In the genomic region with DNA sequence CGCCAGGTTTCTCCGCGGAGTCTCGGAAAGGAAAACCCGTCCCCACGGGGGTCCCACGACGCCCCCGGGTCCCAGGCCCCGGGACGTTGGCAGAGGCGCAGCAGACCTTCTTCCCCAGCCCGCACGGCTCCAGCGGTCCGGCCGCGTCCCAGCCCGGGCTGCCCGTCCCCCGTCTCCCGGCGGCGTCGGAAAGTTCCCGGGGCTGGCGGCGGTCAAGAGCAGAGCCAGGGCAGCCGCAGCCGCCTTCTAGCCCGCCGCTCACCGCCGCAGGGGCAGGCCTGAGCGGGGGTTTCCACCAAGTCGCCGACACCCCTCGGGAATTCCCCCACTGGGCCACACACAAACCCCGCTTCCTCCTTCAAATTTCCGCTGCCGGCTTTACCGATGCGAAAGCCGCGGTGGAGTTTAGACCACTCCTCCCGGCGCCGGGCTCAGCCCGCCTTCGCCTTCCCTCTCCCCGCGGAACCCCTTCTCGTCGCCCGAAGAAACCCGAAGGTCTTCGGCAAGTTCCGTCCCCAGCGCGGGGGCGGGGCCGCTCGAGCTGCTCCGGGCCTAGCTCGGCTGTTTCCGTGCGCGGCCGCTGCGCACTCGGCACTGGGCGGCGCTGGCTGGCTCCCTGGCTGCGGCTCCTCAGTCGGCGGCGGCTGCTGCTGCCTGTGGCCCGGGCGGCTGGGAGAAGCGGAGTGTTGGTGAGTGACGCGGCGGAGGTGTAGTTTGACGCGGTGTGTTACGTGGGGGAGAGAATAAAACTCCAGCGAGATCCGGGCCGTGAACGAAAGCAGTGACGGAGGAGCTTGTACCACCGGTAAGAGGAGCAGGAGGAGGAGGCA, we compare ENCODE assay signal across 8 cellular contexts. TPM values are rescaled to one million over a fixed set of nuclear protein-coding genes. Genes with fewer than 3 reads are reported as not detected.
DNase-seq lines count a peak whose midpoint lies in the region; ATAC-seq and TF ChIP-seq lines count a peak whose summit lies in the region.

A gene (plus strand): TSS at position 633 of the 830 bp plus-strand sequence. CDS start 25,674 bp downstream, outside the sequence.

- intact Hi-C loops in mammary epithelial cell (cut with micrococcal nuclease) = loop anchor here (1.0 to 2.0 kb wide), 6 partner anchors 15 to 181 kb away; a partner anchor contains a TSS

- H3K4me3 ChIP-seq in WERI-Rb-1 (ENCODE audit: low read depth, low read length) (peak within 1 kb of the TSS; percentile 91), mammary epithelial cell (replicated peaks in 1 of 3; ENCODE audit: insufficient read depth in 1 of 3, low read depth in 2 of 3, low read length in 3 of 3) (peak within 1 kb of the TSS; percentile 88 to 94 (median 89)), smooth muscle cell (peak within 1 kb of the TSS; percentile 94)

- H3K4me2 ChIP-seq in mammary epithelial cell (ENCODE audit: insufficient read depth, low read depth, low read length) (peak within 1 kb of the TSS; percentile 95), smooth muscle cell (peak within 1 kb of the TSS; percentile 97)

- CTCF ChIA-PET in mammary epithelial cell (lab: Charles Lee; ENCODE audit: low non-redundant PET) = interaction anchor here (0.6 to 1.0 kb wide), 5 partner anchors 42 to 521 kb away, joined by 3 to 23 read pairs (median 14); no protein-coding TSS in a partner anchor

- peak within 1 kb of the TSS; percentile 100 for H3K27ac ChIP-seq in WERI-Rb-1
- H3K27ac ChIP-seq in mammary epithelial cell (ENCODE audit: insufficient read depth, low read depth, low read length) = peak within 1 kb of the TSS; percentile 99
- peak within 1 kb of the TSS; percentile 99 for H3K27ac ChIP-seq in smooth muscle cell (ENCODE audit: low read depth)

- no TSS peak for BruUV-seq in mammary epithelial cell (replicated peaks; lab: Mats Ljungman, UMichigan)

- H3K27me3 ChIP-seq in WERI-Rb-1 (ENCODE audit: insufficient read depth, low read depth, severe bottlenecking) = no peaks in the 10 kb centered on the region
- no peaks in the 10 kb centered on the region for H3K27me3 ChIP-seq in mammary epithelial cell (ENCODE audit: insufficient read depth, low read length)
- H3K27me3 ChIP-seq in smooth muscle cell (ENCODE audit: low read depth) = no peaks in the 10 kb centered on the region

- peaks cover 59% of the 10 kb centered on the region for H3K79me2 ChIP-seq in mammary epithelial cell (ENCODE audit: insufficient read depth, low read length)
- H3K79me2 ChIP-seq in smooth muscle cell (ENCODE audit: low read depth) = peaks cover 41% of the 10 kb centered on the region

- H3K9me3 ChIP-seq in WERI-Rb-1 (ENCODE audit: severe bottlenecking) = no peaks in the 10 kb centered on the region
- no peaks in the 10 kb centered on the region for H3K9me3 ChIP-seq in mammary epithelial cell (replicated peaks; ENCODE audit: insufficient read depth, low read length)
- no peaks in the 10 kb centered on the region for H3K9me3 ChIP-seq in smooth muscle cell (replicated peaks; ENCODE audit: low read depth)

- peaks cover 19% of the 10 kb centered on the region for H3K4me1 ChIP-seq in mammary epithelial cell (ENCODE audit: insufficient read depth, low read length)
- peaks cover 34% of the 10 kb centered on the region for H3K4me1 ChIP-seq in smooth muscle cell (ENCODE audit: low read depth)

- in situ Hi-C loops in ACHN (cut with HindIII; ENCODE audit: low pct_ligation_motif_present, low pct_unique_long_range_greater_than_20kb, low sequenced_read_pairs) = no loop called here
- in situ Hi-C loops in mammary epithelial cell (cut with MboI; ENCODE audit: low sequenced_read_pairs in 2 of 2) = loop anchor here in 1 of 2 donors (5.0 kb wide), 1 partner anchor 42 kb away; no protein-coding TSS in a partner anchor

- H3F3A ChIP-seq in smooth muscle cell (ENCODE audit: low read depth) = peaks cover 6% of the 10 kb centered on the region

- peak within 1 kb of the TSS; percentile 68 for H2AFZ ChIP-seq in mammary epithelial cell (ENCODE audit: low read depth, low read length)
- H2AFZ ChIP-seq in smooth muscle cell (ENCODE audit: low read depth) = peak within 1 kb of the TSS; percentile 53

- H4K20me1 ChIP-seq in mammary epithelial cell (ENCODE audit: insufficient read depth, low read length) (no peaks in the 10 kb centered on the region), smooth muscle cell (ENCODE audit: low read depth) (peaks cover 40% of the 10 kb centered on the region)

- H3K36me3 ChIP-seq in WERI-Rb-1 (no peaks in the 10 kb centered on the region; the same call in 1 of the 2 replicates), mammary epithelial cell (ENCODE audit: insufficient read depth, low read length) (no peaks in the 10 kb centered on the region), smooth muscle cell (ENCODE audit: low read depth) (no peaks in the 10 kb centered on the region)

- no peak for TF ChIP-seq CTCF in WERI-Rb-1 (IDR thresholded peaks at IDR 0.05; ENCODE audit: low read depth, low read length)
- TF ChIP-seq CTCF in mammary epithelial cell (conservative IDR thresholded peaks at IDR 0.05 in 1 of 2, IDR thresholded peaks at IDR 0.05 in 1 of 2; ENCODE audit: extremely low read depth in 1 of 2, insufficient read depth in 1 of 2, low read depth in 1 of 2, low read length in 2 of 2) = no peak
- no peak for TF ChIP-seq CTCF in smooth muscle cell (IDR thresholded peaks at IDR 0.05; ENCODE audit: borderline replicate concordance, insufficient read depth, poor library complexity, severe bottlenecking)

- peak; percentile 99 for DNase-seq in ACHN
- peak; percentile 100 for DNase-seq in NCI-H2227 (lab: John Stamatoyannopoulos, UW; ENCODE audit: unreplicated experiment)
- DNase-seq in WERI-Rb-1 = peak; percentile 96
- peak; percentile 99 for DNase-seq in mammary epithelial cell
- DNase-seq in iPS-NIHi11 (ENCODE audit: low spot score) = peak; percentile 98
- DNase-seq in smooth muscle cell (lab: John Stamatoyannopoulos, UW; ENCODE audit: unreplicated experiment) = peak; percentile 96

- under 1% methylated on average over 21 of the region's 92 CpGs for WGBS in mammary epithelial cell (ENCODE audit: low coverage, missing lambda C conversion rate)
- WGBS in smooth muscle cell (ENCODE audit: low lambda C conversion rate) = under 1% methylated on average over 80 of the region's 92 CpGs

- peak within 1 kb of the TSS; percentile 99 for H3K9ac ChIP-seq in mammary epithelial cell (ENCODE audit: insufficient read depth, low read length)
- peak within 1 kb of the TSS; percentile 98 for H3K9ac ChIP-seq in smooth muscle cell (ENCODE audit: low read depth)

- dilution Hi-C loops in mammary epithelial cell (cut with HindIII; ENCODE audit: low sequenced_read_pairs) = no loop called here

- ATAC-seq in GM18873 (IDR thresholded peaks at IDR 0.05; ENCODE audit: low FRiP score, unreplicated experiment) = peak; percentile 82
- peak; percentile 77 for ATAC-seq in HG03139 (IDR thresholded peaks at IDR 0.05; ENCODE audit: unreplicated experiment)

RNA-seq across cellular contexts. Expression of the gene that starts here (rescaled TPM):
- total RNA-seq in mammary epithelial cell (10 to 100 TPM; 42.3 to 75.5 TPM), smooth muscle cell (41.1 and 67.6 TPM in 2 replicates)
- polyA plus RNA-seq in mammary epithelial cell (29.3 TPM), smooth muscle cell (19.0 and 23.8 TPM in 2 replicates)
- 32.7 TPM for polyA minus RNA-seq in mammary epithelial cell

Comparison
In these comparisons a context has a peak if more than half of its experiments do, and no peak if none do; other contexts are left out.
1. Peak in every context shown above with its lines: DNase-seq, ATAC-seq, H3K4me3 ChIP-seq and H3K27ac ChIP-seq.